ENCODE assay signal across 12 cellular contexts in genomic region chr10:6701289-6701688, GRCh38.
DNase-seq lines count a peak whose midpoint lies in the region; ATAC-seq, FAIRE-seq and TF ChIP-seq lines count a peak whose summit lies in the region.
"Had no signal": no experiment of that assay in that cellular context is flagged by ENCODE, and none has a peak within 500 bp of the region (broad histone marks: within the 10 kb centered on the region; RNA-seq: fewer than 3 reads in every experiment).

No MANE protein-coding gene starts in this region.

- H3K9me3 ChIP-seq in DOHH2 (ENCODE audit: control insufficient read depth, insufficient read depth, low read length): no peaks in the 10 kb centered on the region
- H3K9me3 ChIP-seq: thoracic aorta had no signal

- H3K9me2 ChIP-seq in DOHH2 (replicated peaks; ENCODE audit: control insufficient read depth, low read length): no peaks in the 10 kb centered on the region

- ATAC-seq in HG03354 (IDR thresholded peaks at IDR 0.05; ENCODE audit: poor library complexity, severe bottlenecking, unreplicated experiment): no peak

- no peak overlapping the region for H4K8ac ChIP-seq in mesendoderm (ENCODE audit: low read depth, low read length)

- no peak overlapping the region for H4K5ac ChIP-seq in mesendoderm (ENCODE audit: low read length)

- H3K4me2 ChIP-seq in DOHH2 (ENCODE audit: low read length): no peak overlapping the region
- H3K4me2 ChIP-seq in mesendoderm (ENCODE audit: low read length): no peak overlapping the region

- H2BK15ac ChIP-seq in mesendoderm (replicated peaks; ENCODE audit: low read depth): no peak overlapping the region

- peak; percentile 23 for TF ChIP-seq CTCF in DOHH2 (IDR thresholded peaks at IDR 0.05; ENCODE audit: low read depth, low read length, poor library complexity, severe bottlenecking)
- TF ChIP-seq CTCF in LNCaP clone FGC (IDR thresholded peaks at IDR 0.05; ENCODE audit: control insufficient read depth, extremely low read depth, insufficient read depth): 0 out of 2 replicates have a peak, but pooled peaks have one; percentile 15
- peak; percentile 27 for TF ChIP-seq CTCF in bronchial epithelial cell (IDR thresholded peaks at IDR 0.05; ENCODE audit: insufficient read depth, low read length, severe bottlenecking)

- DNase-seq in LNCaP clone FGC (ENCODE audit: low read depth): no peak
- DNase-seq in bronchial epithelial cell (ENCODE audit: low read depth): peak; percentile 37
- peak; percentile 32 for DNase-seq in mesendoderm
- no peak for DNase-seq in NCI-H2171 (lab: John Stamatoyannopoulos, UW)
- DNase-seq in SW 1271 (lab: John Stamatoyannopoulos, UW): no peak
- DNase-seq in RKO (ENCODE audit: low spot score): no peak
- DNase-seq: activated effector memory CD4-positive, alpha-beta T cell treated with anti-CD3 and anti-CD28 coated beads, Interleukin-2, amount 50 U/mL, for 16 hours; RPMI8226 had no signal

- no peak overlapping the region for H3K4ac ChIP-seq in mesendoderm (ENCODE audit: low read depth, low read length)

- H3K36me3 ChIP-seq in DOHH2 (ENCODE audit: control insufficient read depth, low read length) (no peaks in the 10 kb centered on the region), bronchial epithelial cell (ENCODE audit: control insufficient read depth, insufficient read depth, low read length) (no peaks in the 10 kb centered on the region), mesendoderm (ENCODE audit: control insufficient read depth, insufficient read depth, low read length) (no peaks in the 10 kb centered on the region)
- H3K36me3 ChIP-seq: thoracic aorta had no signal

- H3K23ac ChIP-seq in mesendoderm (ENCODE audit: low read length): no peak overlapping the region

- H2BK5ac ChIP-seq in mesendoderm (ENCODE audit: low read length): no peak overlapping the region

- H3K27ac ChIP-seq in DOHH2 (ENCODE audit: low read depth, low read length) (no peak overlapping the region), mesendoderm (ENCODE audit: low read depth, low read length) (no peak overlapping the region)
- H3K27ac ChIP-seq: HL-60, thoracic aorta had no signal

- no peak overlapping the region for H2BK120ac ChIP-seq in mesendoderm (ENCODE audit: low read depth, low read length)

- no peaks in the 10 kb centered on the region for H4K20me1 ChIP-seq in DOHH2 (ENCODE audit: control insufficient read depth, insufficient read depth, low read depth, low read length)

- H3K56ac ChIP-seq in mesendoderm (ENCODE audit: low read length): no peak overlapping the region

- no peak overlapping the region for H3K9ac ChIP-seq in mesendoderm (ENCODE audit: low read length)

- H3K4me1 ChIP-seq in DOHH2 (ENCODE audit: control insufficient read depth, low read length) (no peaks in the 10 kb centered on the region), mesendoderm (ENCODE audit: control insufficient read depth, low read depth, low read length) (no peaks in the 10 kb centered on the region)

- no peak overlapping the region for H3K4me3 ChIP-seq in DOHH2 (ENCODE audit: low read length)
- H3K4me3 ChIP-seq in LNCaP clone FGC (ENCODE audit: low read depth, low read length): no peak overlapping the region
- H3K4me3 ChIP-seq in bronchial epithelial cell (ENCODE audit: low read depth, low read length): no peak overlapping the region
- H3K4me3 ChIP-seq in mesendoderm (ENCODE audit: low read length): no peak overlapping the region
- H3K4me3 ChIP-seq: thoracic aorta had no signal

- H3K18ac ChIP-seq in mesendoderm (ENCODE audit: low read length): no peak overlapping the region

- H3F3A ChIP-seq in DOHH2 (ENCODE audit: control insufficient read depth, insufficient read depth): no peaks in the 10 kb centered on the region

- H3K79me2 ChIP-seq in DOHH2 (ENCODE audit: control insufficient read depth, low read length) (no peaks in the 10 kb centered on the region), mesendoderm (ENCODE audit: control insufficient read depth, insufficient read depth, low read length) (no peaks in the 10 kb centered on the region)

- H3K79me1 ChIP-seq in mesendoderm (ENCODE audit: low read length): no peaks in the 10 kb centered on the region

- WGBS in mesendoderm (ENCODE audit: extremely low coverage, insufficient coverage, low lambda C conversion rate): no CpG with 5 or more reads among the region's 7 CpGs

- FAIRE-seq in bronchial epithelial cell (lab: Jason Lieb, UNC): no peak

- H3K27me3 ChIP-seq in DOHH2 (ENCODE audit: control insufficient read depth, low read length): no peaks in the 10 kb centered on the region; the same call in none of the 2 replicates
- no peaks in the 10 kb centered on the region for H3K27me3 ChIP-seq in bronchial epithelial cell (ENCODE audit: control insufficient read depth, insufficient read depth, low read length)
- H3K27me3 ChIP-seq in mesendoderm (ENCODE audit: insufficient read depth, low read length, poor library complexity): no peaks in the 10 kb centered on the region

- H2AK5ac ChIP-seq in mesendoderm (ENCODE audit: low read length): no peak overlapping the region

Comparison
In these comparisons a context has a peak if more than half of its experiments do, and no peak if none do; other contexts are left out.
1. DNase-seq: peak in bronchial epithelial cell (single experiment) and mesendoderm (single experiment); none in LNCaP clone FGC (single experiment), NCI-H2171 (single experiment), SW 1271 (0 of 2) and RKO (single experiment).
2. Peak in every context shown above with its lines, with median percentiles within 50 percentile points of each other: CTCF ChIP-seq.